8 cellular contexts compared by ENCODE assay signal in the genomic region with DNA sequence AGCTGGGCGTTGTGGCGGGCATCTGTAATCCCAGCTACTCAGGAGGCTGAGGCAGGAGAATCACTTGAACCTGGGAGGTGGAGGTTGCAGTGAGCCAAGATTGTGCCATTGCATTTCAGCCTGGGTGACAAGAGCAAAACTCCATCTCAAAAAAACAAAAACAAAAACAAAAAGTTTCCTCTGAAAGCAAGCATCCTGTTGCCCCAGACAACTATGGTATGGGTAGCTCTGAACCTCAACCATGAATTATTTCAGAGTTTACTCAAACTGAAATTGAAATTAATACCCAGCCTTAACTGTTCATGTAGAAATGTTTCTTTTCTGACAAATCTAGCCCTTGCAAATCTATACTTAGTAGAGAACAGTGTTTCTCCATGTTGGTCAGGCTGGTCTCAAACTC. TPM values are rescaled to one million over a fixed set of nuclear protein-coding genes. Genes with fewer than 3 reads are reported as not detected.
DNase-seq lines count a peak whose midpoint lies in the region; ATAC-seq lines count a peak whose summit lies in the region.
"Not testable (repeated sequence)": the region's sequence is repeated elsewhere in the genome, so short reads cannot be mapped to it uniquely, and the experiment has no call there.
"Had no signal": no experiment of that assay in that cellular context is flagged by ENCODE, and none has a peak within 500 bp of the region (broad histone marks: within the 10 kb centered on the region; RNA-seq: fewer than 3 reads in every experiment).

No MANE protein-coding gene starts in this region.

- H3K27ac Mint-ChIP-seq in activated CD8-positive, alpha-beta memory T cell treated with anti-CD3 and anti-CD28 coated beads, Interleukin-2, amount 10 ng/mL, durations not matched to agents 7 days and 5 days = peak overlapping the region; percentile 90

- peak; percentile 60 for DNase-seq in activated CD8-positive, alpha-beta memory T cell treated with anti-CD3 and anti-CD28 coated beads, Interleukin-2, amount 10 ng/mL, durations not matched to agents 7 days and 5 days

- H3K36me3 Mint-ChIP-seq in activated CD8-positive, alpha-beta memory T cell treated with anti-CD3 and anti-CD28 coated beads, Interleukin-2, amount 10 ng/mL, durations not matched to agents 7 days and 5 days = peaks cover 26% of the 10 kb centered on the region

- peak overlapping the region; percentile 38 for H3K4me3 Mint-ChIP-seq in activated CD8-positive, alpha-beta memory T cell treated with anti-CD3 and anti-CD28 coated beads, Interleukin-2, amount 10 ng/mL, durations not matched to agents 7 days and 5 days

- not testable (repeated sequence) for H3K27me3 Mint-ChIP-seq in activated CD8-positive, alpha-beta memory T cell treated with anti-CD3 and anti-CD28 coated beads, Interleukin-2, amount 10 ng/mL, durations not matched to agents 7 days and 5 days

- peaks cover 77% of the 10 kb centered on the region for H3K4me1 Mint-ChIP-seq in activated CD8-positive, alpha-beta memory T cell treated with anti-CD3 and anti-CD28 coated beads, Interleukin-2, amount 10 ng/mL, durations not matched to agents 7 days and 5 days

- CTCF ChIA-PET in activated CD8-positive, alpha-beta memory T cell treated with anti-CD3 and anti-CD28 coated beads, Interleukin-2, amount 10 ng/mL, durations not matched to agents 7 days and 5 days (lab: Charles Lee) = interaction anchor here (0.9 to 2.3 kb wide), 11 partner anchors 12 to 115 kb away, joined by 3 to 11 read pairs (median 4); a partner anchor contains a TSS

- not testable (repeated sequence) for H3K9me3 Mint-ChIP-seq in activated CD8-positive, alpha-beta memory T cell treated with anti-CD3 and anti-CD28 coated beads, Interleukin-2, amount 10 ng/mL, durations not matched to agents 7 days and 5 days (ENCODE audit: low read depth)

- peak; percentile 95 for ATAC-seq in GM18517 (IDR thresholded peaks at IDR 0.05; ENCODE audit: unreplicated experiment)
- peak; percentile 77 for ATAC-seq in GM19328 (IDR thresholded peaks at IDR 0.05; ENCODE audit: unreplicated experiment)
- ATAC-seq in GM21515 (IDR thresholded peaks at IDR 0.05; ENCODE audit: unreplicated experiment) = peak; percentile 90
- ATAC-seq in HG02763 (IDR thresholded peaks at IDR 0.05; ENCODE audit: unreplicated experiment) = peak; percentile 74
- peak; percentile 78 for ATAC-seq in HG03095 (IDR thresholded peaks at IDR 0.05; ENCODE audit: unreplicated experiment)
- ATAC-seq in HG03469 (IDR thresholded peaks at IDR 0.05; ENCODE audit: unreplicated experiment) = peak; percentile 87
- ATAC-seq in activated CD8-positive, alpha-beta memory T cell treated with anti-CD3 and anti-CD28 coated beads, Interleukin-2, amount 10 ng/mL, durations not matched to agents 7 days and 5 days = peak; percentile 53

RNA-seq across cellular contexts. Expression of a gene that starts 31.3 kb away (rescaled TPM):
- 1 to 10 TPM; 2.2 to 2.7 TPM for total RNA-seq in activated CD8-positive, alpha-beta memory T cell treated with anti-CD3 and anti-CD28 coated beads, Interleukin-2, amount 10 ng/mL, durations not matched to agents 7 days and 5 days
- total RNA-seq: H9 had no signal

Comparison
In these comparisons a context has a peak if more than half of its experiments do, and no peak if none do; other contexts are left out.
1. Peak in every context shown above with its lines: DNase-seq and ATAC-seq.